Comparison of ENCODE assay signal across 8 cellular contexts in genomic region chr9:37037744-37038640, GRCh38. TPM values are rescaled to one million over a fixed set of nuclear protein-coding genes. Genes with fewer than 3 reads are reported as not detected.
DNase-seq lines count a peak whose midpoint lies in the region; ATAC-seq, FAIRE-seq and TF ChIP-seq lines count a peak whose summit lies in the region.

No MANE protein-coding gene starts in this region.

- no peaks in the 10 kb centered on the region for H3K79me2 ChIP-seq in K562 (ENCODE audit: control insufficient read depth, insufficient read depth, low read length)

- ATAC-seq in K562 (no peak), naive B cell (ENCODE audit: low read depth in 2 of 2) (peak; percentile 8), GM21529 (IDR thresholded peaks at IDR 0.05; ENCODE audit: unreplicated experiment) (no peak)

- H2AFZ ChIP-seq in K562 (ENCODE audit: low read depth, low read length): no peak overlapping the region

- H3K9me1 ChIP-seq in K562 (ENCODE audit: control insufficient read depth, insufficient read depth, low read length): no peaks in the 10 kb centered on the region

- peak overlapping the region; percentile 84 to 94 (median 92) for H3K27ac ChIP-seq in BLaER1 treated with 17β-estradiol and CSF1 and Interleukin-3, amounts not matched to agents 10 nM and 100 nM
- H3K27ac ChIP-seq in K562 (ENCODE audit: extremely low read depth, low read depth, low read length): no peak overlapping the region

- no peaks in the 10 kb centered on the region for H3K36me3 ChIP-seq in BLaER1 treated with 17β-estradiol and CSF1 and Interleukin-3, amounts not matched to agents 10 nM and 100 nM
- no peaks in the 10 kb centered on the region for H3K36me3 ChIP-seq in H7 (replicated peaks; ENCODE audit: control insufficient read depth, insufficient read depth, low read length)
- H3K36me3 ChIP-seq in K562 (ENCODE audit: control insufficient read depth, insufficient read depth, low read length): no peaks in the 10 kb centered on the region

- CTCF ChIA-PET in K562 (lab: Yijun Ruan, JAX; ENCODE audit: low intra/inter-chr PET ratio): interaction anchor here (0.6 kb wide), 1 partner anchor 225 kb away, joined by 3 read pairs; no protein-coding TSS in a partner anchor

- POLR2A ChIA-PET in K562 (lab: Yijun Ruan, JAX): interaction anchor here (0.6 kb wide), 1 partner anchor 28 kb away, joined by 3 read pairs; no protein-coding TSS in a partner anchor

- peaks cover 0 to 57% (median 37%) of the 10 kb centered on the region in 11 experiments; a peak in 16 of 22 replicates for H4K20me1 ChIP-seq in BLaER1 treated with 17β-estradiol and CSF1 and Interleukin-3, amounts not matched to agents 10 nM and 100 nM
- 0 out of 2 replicates have a peak, but pooled peaks cover 6% of the 10 kb centered on the region for H4K20me1 ChIP-seq in K562 (replicated peaks; ENCODE audit: control insufficient read depth, insufficient read depth, low read length)

- no peak for TF ChIP-seq CTCF in K562 (IDR thresholded peaks at IDR 0.05 in 2 of 3, conservative IDR thresholded peaks at IDR 0.05 in 1 of 3; ENCODE audit: insufficient read depth in 2 of 3, low read depth in 1 of 3, low read length in 3 of 3)

- BruUV-seq in K562 (replicated peaks; lab: Mats Ljungman, UMichigan): no TSS peak

- H3K4me3 Mint-ChIP-seq in naive B cell: peak overlapping the region; percentile 90 to 100 (median 97)

- peaks cover 6 to 10% of the 10 kb centered on the region in 2 donors for H3K36me3 Mint-ChIP-seq in naive B cell

- TF ChIP-seq POLR2A in K562 (conservative IDR thresholded peaks at IDR 0.05): no peak

- no peak for TF ChIP-seq EP300 in K562 (IDR thresholded peaks at IDR 0.05; ENCODE audit: low read length)

- peak overlapping the region; percentile 81 to 93 (median 90) for H3K9ac ChIP-seq in BLaER1 treated with 17β-estradiol and CSF1 and Interleukin-3, amounts not matched to agents 10 nM and 100 nM
- H3K9ac ChIP-seq in K562 (ENCODE audit: insufficient read depth in 1 of 2, low read depth in 2 of 2, low read length in 2 of 2): no peak overlapping the region

- WGBS in K562 (ENCODE audit: insufficient coverage, low coverage, missing lambda C conversion rate): 47% methylated on average over 31 of the region's 58 CpGs

- no peaks in the 10 kb centered on the region for H3K9me3 ChIP-seq in BLaER1 treated with 17β-estradiol and CSF1 and Interleukin-3, amounts not matched to agents 10 nM and 100 nM (replicated peaks in 1 of 11)
- no peaks in the 10 kb centered on the region for H3K9me3 ChIP-seq in K562 (replicated peaks; ENCODE audit: control insufficient read depth, insufficient read depth, low read depth, low read length)

- peak overlapping the region; percentile 78 to 98 (median 95) for H3K4me2 ChIP-seq in BLaER1 treated with 17β-estradiol and CSF1 and Interleukin-3, amounts not matched to agents 10 nM and 100 nM
- H3K4me2 ChIP-seq in K562 (ENCODE audit: insufficient read depth, low read length): no peak overlapping the region

- peaks cover 41 to 80% (median 53%) of the 10 kb centered on the region in 10 experiments for H3K4me1 ChIP-seq in BLaER1 treated with 17β-estradiol and CSF1 and Interleukin-3, amounts not matched to agents 10 nM and 100 nM
- peaks cover 0 to 32% of the 10 kb centered on the region in 2 experiments; a peak in 2 of 5 replicates for H3K4me1 ChIP-seq in K562 (replicated peaks in 1 of 2; ENCODE audit: control insufficient read depth in 2 of 2, insufficient read depth in 2 of 2, low read length in 2 of 2)

- no peaks in the 10 kb centered on the region for H3K9me3 Mint-ChIP-seq in naive B cell

- intact Hi-C loops in K562 (cut with micrococcal nuclease): no loop called here

- DNase-seq in H7 (peak; percentile 77), K562 (ENCODE audit: extremely low read depth in 1 of 4, low spot score in 3 of 4) (no peak), naive B cell (peak; percentile 59), NCI-H128 (lab: John Stamatoyannopoulos, UW; ENCODE audit: unreplicated experiment) (no peak), NCI-H526 (lab: John Stamatoyannopoulos, UW) (no peak), NCI-H2171 treated with DMSO at 0.1 percent for 48 hours (lab: John Stamatoyannopoulos, UW) (no peak)

- peak overlapping the region; percentile 99 to 100 (median 100) for H3K27ac Mint-ChIP-seq in naive B cell

- in situ Hi-C loops in K562 (cut with MboI): no loop called here

- no peaks in the 10 kb centered on the region for H3K27me3 Mint-ChIP-seq in naive B cell

- peaks cover 88 to 98% (median 94%) of the 10 kb centered on the region in 11 experiments for H3K27me3 ChIP-seq in BLaER1 treated with 17β-estradiol and CSF1 and Interleukin-3, amounts not matched to agents 10 nM and 100 nM
- H3K27me3 ChIP-seq in H7 (ENCODE audit: control insufficient read depth, insufficient read depth, low read length) (peaks cover 71% of the 10 kb centered on the region), K562 (ENCODE audit: control insufficient read depth in 2 of 2, insufficient read depth in 2 of 2, low read length in 2 of 2) (peaks cover 12 to 61% of the 10 kb centered on the region in 2 experiments; a peak in 3 of 5 replicates)

- H3K4me3 ChIP-seq in BLaER1 treated with 17β-estradiol and CSF1 and Interleukin-3, amounts not matched to agents 10 nM and 100 nM: peak overlapping the region; percentile 57 to 84 (median 79)
- peak overlapping the region; percentile 49 for H3K4me3 ChIP-seq in H7 (ENCODE audit: insufficient read depth, low read depth, low read length)
- H3K4me3 ChIP-seq in K562: no peak overlapping the region

- FAIRE-seq in K562 (lab: Jason Lieb, UNC): no peak

- peaks cover 47 to 69% (median 67%) of the 10 kb centered on the region in 3 donors for H3K4me1 Mint-ChIP-seq in naive B cell

- TF ChIP-seq RAD21 in K562 (CRISPR knock-in tag; conservative IDR thresholded peaks at IDR 0.05 in 1 of 2, IDR thresholded peaks at IDR 0.05 in 1 of 2): no peak

TF ChIP-seq in K562, 482 proteins besides CTCF, POLR2A, EP300 and RAD21:
- TF ChIP-seq ZNF384 (IDR thresholded peaks at IDR 0.05; ENCODE audit: low read depth, low read length) (no peak), ZKSCAN3 (CRISPR knock-in tag; IDR thresholded peaks at IDR 0.05) (no peak), EGR1 (conservative IDR thresholded peaks at IDR 0.05) (peak; percentile 39), RERE (CRISPR knock-in tag; IDR thresholded peaks at IDR 0.05; ENCODE audit: borderline replicate concordance) (no peak)
TF ChIP-seq in K562: peak in this region for 1.

RNA-seq across cellular contexts. Expression of gene PAX5, which starts 3.9 kb away (rescaled TPM):
- 1.7 and 4.7 TPM in 2 replicates for total RNA-seq in H7 (2014; rRNA removed; shearing (Covaris generic))
- total RNA-seq in K562 (2011; cell fraction: chromatin; rRNA removed; ENCODE audit: low replicate concordance): not detected in 2 replicates
- not detected in 2 replicates for total RNA-seq in K562 (2011; cell fraction: nucleolus; rRNA removed)
- not detected in 2 replicates for total RNA-seq in K562 (2011; cell fraction: nucleoplasm; rRNA removed)
- total RNA-seq in K562 (2014; rRNA removed) (not detected in 2 replicates), K562 (2014; rRNA removed; fragmentation: Illumina TruSeq; extraction: Trizol) (not detected in 2 replicates), K562 (2015; rRNA removed; fragmentation: Illumina TruSeq; extraction: Trizol) (not detected in 2 replicates), K562 (2021) (0.09 and 0.13 TPM in 2 replicates)
- polyA plus RNA-seq in K562 (2011; rRNA removed) (not detected in 2 replicates), K562 (2014; fragmentation: Illumina TruSeq; extraction: Trizol) (not detected in 2 replicates), K562 (2014; fragmentation: Nextera tagmentation; extraction: Ambion mirVana) (not detected), K562 (2014; rRNA removed) (0.03 TPM in 1 of 2 replicates, not detected in the other), naive B cell (ENCODE audit: low read depth in 6 of 6) (10 to 100 TPM; 17.1 to 83.5 (median 45.3) TPM)
- not detected in 2 replicates for polyA plus RNA-seq in K562 (2011; cell fraction: cytosol; rRNA removed)
- polyA plus RNA-seq in K562 (2011; cell fraction: nucleus; rRNA removed): not detected in 2 replicates
- 0.04 and 0.11 TPM in 2 replicates for polyA plus RNA-seq in K562 (2012)
- not detected in 2 replicates for polyA minus RNA-seq in K562 (2011; rRNA and poly(A)+ RNA removed)
- polyA minus RNA-seq in K562 (2011; cell fraction: cytosol; rRNA and poly(A)+ RNA removed): not detected in 2 replicates
- not detected in 2 replicates for polyA minus RNA-seq in K562 (2011; cell fraction: nucleus; rRNA and poly(A)+ RNA removed)

Comparison
In these comparisons a context has a peak if more than half of its experiments do, and no peak if none do; other contexts are left out.
1. H3K9ac ChIP-seq: peak in BLaER1 treated with 17β-estradiol and CSF1 and Interleukin-3, amounts not matched to agents 10 nM and 100 nM (11 of 11); none in K562 (0 of 2).
2. DNase-seq: peak in H7 (single experiment) and naive B cell (single experiment); none in K562 (0 of 4), NCI-H128 (single experiment), NCI-H526 (0 of 2) and NCI-H2171 treated with DMSO at 0.1 percent for 48 hours (single experiment).
3. ATAC-seq: peak in naive B cell (2 of 2); none in K562 (single experiment) and GM21529 (single experiment).